ENCODE assay signal across 30 cellular contexts in the genomic region with DNA sequence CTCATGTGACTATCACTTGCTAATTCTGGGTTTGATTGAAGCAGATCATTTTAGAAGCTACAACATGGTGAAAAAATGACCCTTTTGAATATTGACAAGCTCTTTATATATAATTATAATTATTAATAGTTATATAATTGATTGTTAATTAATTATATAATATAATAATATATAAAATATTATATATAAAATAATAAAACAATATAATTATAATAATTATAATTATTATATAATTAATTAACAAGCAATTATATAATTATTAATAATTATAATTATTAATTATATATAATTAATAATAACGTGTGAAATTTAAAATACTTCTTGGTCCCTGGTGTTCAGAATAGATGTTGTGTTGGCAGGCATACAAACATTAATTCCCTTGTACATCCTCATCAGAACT.
"Had no signal": no experiment of that assay in that cellular context is flagged by ENCODE, and none has a peak within 500 bp of the region (broad histone marks: within the 10 kb centered on the region; RNA-seq: fewer than 3 reads in every experiment).

No MANE protein-coding gene starts in this region.

- ATAC-seq: activated CD4-positive, CD25-positive, alpha-beta regulatory T cell treated with anti-CD3 and anti-CD28 coated beads, Interleukin-2, amount 50 U/mL, for 24 hours; activated CD8-positive, alpha-beta T cell treated with anti-CD3 and anti-CD28 coated beads for 36 hours; activated naive CD4-positive, alpha-beta T cell treated with anti-CD3 and anti-CD28 coated beads, Interleukin-2, amount 50 U/mL, for 72 hours; foreskin keratinocyte; gastroesophageal sphincter; heart right ventricle had no signal

- H3K27ac ChIP-seq: ascending aorta, breast epithelium, cardiac muscle cell, coronary artery, dorsolateral prefrontal cortex, esophagus muscularis mucosa, foreskin keratinocyte, gastroesophageal sphincter, heart right ventricle, VCaP had no signal

- H3K36me3 ChIP-seq: ascending aorta, breast epithelium, cardiac muscle cell, esophagus muscularis mucosa, gastroesophageal sphincter, heart right ventricle had no signal

- H3K27me3 ChIP-seq: ascending aorta, breast epithelium, cardiac muscle cell, dorsolateral prefrontal cortex, esophagus muscularis mucosa, foreskin keratinocyte, gastroesophageal sphincter, heart right ventricle had no signal

- DNase-seq: activated B cell treated with CpG ODN at 0.5 μM for 24 hours; activated CD4-positive, alpha-beta T cell treated with anti-CD3 and anti-CD28 coated beads for 48 hours; activated CD4-positive, alpha-beta T cell treated with anti-CD3 and anti-CD28 coated beads, Interleukin-2, amount 50 U/mL, for 1 hour; activated CD4-positive, alpha-beta T cell treated with anti-CD3 and anti-CD28 coated beads, Interleukin-2, amount 50 U/mL, for 48 hours; activated CD8-positive, alpha-beta memory T cell treated with anti-CD3 and anti-CD28 coated beads for 24 hours; activated CD8-positive, alpha-beta memory T cell treated with anti-CD3 and anti-CD28 coated beads, Interleukin-2, amount 50 U/mL, for 4 hours; activated CD8-positive, alpha-beta T cell treated with anti-CD3 and anti-CD28 coated beads for 36 hours; activated effector memory CD4-positive, alpha-beta T cell treated with anti-CD3 and anti-CD28 coated beads, Interleukin-2, amount 50 U/mL, for 16 hours; activated naive CD4-positive, alpha-beta T cell treated with anti-CD3 and anti-CD28 coated beads, Interleukin-2, amount 10 ng/mL, durations not matched to agents 7 days and 5 days; activated naive CD8-positive, alpha-beta T cell treated with anti-CD3 and anti-CD28 coated beads, Interleukin-2, amount 10 ng/mL, durations not matched to agents 7 days and 5 days; activated T-cell treated with anti-CD3 and anti-CD28 coated beads, Interleukin-2, amount 50 U/mL, for 1 hour; activated T-cell treated with anti-CD3 and anti-CD28 coated beads, Interleukin-2, amount 50 U/mL, for 48 hours; central memory CD4-positive, alpha-beta T cell; cerebellar nuclear complex; dorsolateral prefrontal cortex; effector memory CD4-positive, alpha-beta T cell; endodermal cell; erythroblast; foreskin keratinocyte; heart right ventricle; T-helper 2 cell had no signal

- H3K9me3 ChIP-seq: ascending aorta, breast epithelium, esophagus muscularis mucosa, gastroesophageal sphincter, heart right ventricle had no signal

- H3K4me1 ChIP-seq: ascending aorta, breast epithelium, esophagus muscularis mucosa, foreskin keratinocyte, gastroesophageal sphincter, heart right ventricle had no signal

- H3K4me3 ChIP-seq: ascending aorta, breast epithelium, cardiac muscle cell, coronary artery, dorsolateral prefrontal cortex, esophagus muscularis mucosa, gastroesophageal sphincter, heart right ventricle had no signal
